Comparison of ENCODE assay signal across 25 cellular contexts in the genomic region with DNA sequence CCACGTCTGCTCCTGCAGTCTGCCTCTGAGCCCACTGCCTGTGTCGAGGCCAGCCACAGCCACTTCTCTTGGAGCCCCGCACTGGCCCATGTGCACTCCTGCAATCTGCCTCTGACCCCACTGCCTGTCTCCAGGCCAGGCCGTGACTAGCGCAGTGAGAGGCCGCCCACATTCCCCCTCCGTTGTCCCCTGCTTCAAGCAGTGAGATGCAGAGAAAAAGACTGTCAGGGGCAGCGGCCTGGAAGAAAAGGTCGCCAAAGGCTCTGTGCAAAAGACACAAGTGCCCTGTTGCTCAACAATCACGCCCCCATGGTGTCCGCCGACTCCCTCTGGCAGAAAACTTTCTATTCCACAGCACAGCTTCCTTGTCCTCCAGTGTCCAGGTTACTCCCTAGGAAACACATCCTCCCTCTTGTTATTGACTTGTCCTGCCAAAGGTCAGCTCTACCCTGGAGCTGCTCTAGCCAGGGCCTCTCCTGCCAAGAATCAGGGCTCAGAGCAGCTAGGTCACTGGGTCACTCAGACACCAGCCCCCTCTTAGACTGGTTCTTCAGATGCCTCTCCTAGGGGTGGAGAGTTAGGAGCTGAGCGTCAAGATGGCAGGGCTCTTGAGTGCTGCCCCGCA. TPM values are rescaled to one million over a fixed set of nuclear protein-coding genes. Genes with fewer than 3 reads are reported as not detected.
A peak's percentile ranks its signal among the peaks of the same experiment; 100 is the strongest.
DNase-seq lines count a peak whose midpoint lies in the region; ATAC-seq and TF ChIP-seq lines count a peak whose summit lies in the region.
"Had no signal": no experiment of that assay in that cellular context is flagged by ENCODE, and none has a peak within 500 bp of the region (broad histone marks: within the 10 kb centered on the region; RNA-seq: fewer than 3 reads in every experiment).

No MANE protein-coding gene starts in this region.

- TF ChIP-seq CTCF in GM10248 (IDR thresholded peaks at IDR 0.05; ENCODE audit: control extremely low read depth, extremely low read depth, low read depth, missing control alignments): no peak

- POLR2A ChIA-PET in GM10248 (lab: Yijun Ruan, JAX): no interaction called here

- DNase-seq in MV-4-11 (lab: John Stamatoyannopoulos, UW) (peak; percentile 45), islet precursor cell (peak; percentile 52), sciatic nerve (ENCODE audit: low spot score) (no peak), GM10248 (ENCODE audit: extremely low spot score) (no peak), cortex of kidney (lab: John Stamatoyannopoulos, UW) (no peak)
- no peak for DNase-seq in activated T-cell treated with anti-CD3 and anti-CD28 coated beads, Interleukin-2, amount 50 U/mL, for 48 hours
- DNase-seq: activated CD4-positive, alpha-beta T cell treated with anti-CD3 and anti-CD28 coated beads, Interleukin-2, amount 50 U/mL, for 4 hours; activated CD4-positive, CD25-positive, alpha-beta regulatory T cell; activated naive CD4-positive, alpha-beta T cell treated with anti-CD3 and anti-CD28 coated beads, Interleukin-2, amount 10 ng/mL, durations not matched to agents 7 days and 5 days; amygdala; DMS79 treated with DMSO at 0.1 percent for 48 hours; foreskin keratinocyte; KG1; MG63; NCI-H1417; NCI-H2029 treated with DMSO at 0.1 percent for 48 hours; NCI-H345; Peyer's patch; SHP77 treated with DMSO at 0.1 percent for 48 hours; stimulated activated CD4-positive, alpha-beta T cell treated with anti-CD3 and anti-CD28 coated beads, Interleukin-15, amount 100 ng/mL, for 24 hours; stimulated activated naive B cell treated with anti-CD40 and anti-IgM and Interleukin-4, amounts not matched to agents 10 μg/mL and 1 μg/mL and 100 μg/mL, for 72 hours; SW 1271 had no signal

- ATAC-seq in sciatic nerve: peak; percentile 46
- ATAC-seq: foreskin keratinocyte; HCT116; stimulated activated naive B cell treated with anti-CD40 and anti-IgM and Interleukin-4, amounts not matched to agents 10 μg/mL and 1 μg/mL and 100 μg/mL, for 72 hours had no signal

- CTCF ChIA-PET in GM10248 (lab: Yijun Ruan, JAX): no interaction called here

- intact Hi-C loops in sciatic nerve (cut with DNase I): no loop called here

RNA-seq across cellular contexts. Expression of gene FAM131B, which starts 9.9 kb away (rescaled TPM):
- 2.6 TPM for total RNA-seq in sciatic nerve

RNA-seq across cellular contexts. Expression of gene ZYX, which starts 28.5 kb away (rescaled TPM):
- total RNA-seq in sciatic nerve: 178 TPM

RNA-seq across cellular contexts. Expression of gene CLCN1, which starts 36.7 kb away (rescaled TPM):
- total RNA-seq in sciatic nerve: not detected
- total RNA-seq: esophagus muscularis mucosa, HT1080 had no signal

RNA-seq across cellular contexts. Expression of gene EPHA1, which starts 56.0 kb away (rescaled TPM):
- 0.22 TPM for total RNA-seq in sciatic nerve

Comparison
In these comparisons a context has a peak if more than half of its experiments do, and no peak if none do; other contexts are left out.
1. DNase-seq: peak in MV-4-11 (single experiment) and islet precursor cell (single experiment); none in sciatic nerve (single experiment), GM10248 (single experiment), cortex of kidney (single experiment) and activated T-cell treated with anti-CD3 and anti-CD28 coated beads, Interleukin-2, amount 50 U/mL, for 48 hours (0 of 2).